In the genomic region with DNA sequence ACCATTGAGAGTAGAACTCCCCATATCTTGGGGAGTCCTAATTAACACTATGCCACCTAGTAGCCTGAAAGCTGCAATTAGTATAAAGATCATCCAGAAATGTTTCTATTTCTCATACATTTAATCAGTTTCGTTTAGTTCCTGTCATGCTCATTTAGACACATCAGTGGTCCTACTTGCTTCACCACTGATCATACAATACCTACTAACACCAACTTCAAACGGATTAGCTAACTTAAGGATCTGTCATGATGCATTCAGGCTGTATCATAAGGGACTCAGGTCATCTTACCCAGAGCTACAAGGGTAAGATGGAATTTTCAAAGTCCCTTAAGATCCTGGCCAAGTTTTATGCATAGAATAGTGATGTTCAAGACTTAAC, we compare ENCODE assay signal across 3 cellular contexts.
A peak's percentile ranks its signal among the peaks of the same experiment; 100 is the strongest.
TF ChIP-seq lines count a peak whose summit lies in the region.

No MANE protein-coding gene starts in this region.

TF ChIP-seq in HepG2, 621 proteins besides CTCF, POLR2A, EP300 and RAD21 (continues in another document):
- TF ChIP-seq HOXA9 (CRISPR knock-in tag; IDR thresholded peaks at IDR 0.05; ENCODE audit: borderline replicate concordance): no peak
- 0 out of 2 replicates have a peak, but pooled peaks have one; percentile 31 for TF ChIP-seq POLR2AphosphoS2 (IDR thresholded peaks at IDR 0.05; ENCODE audit: low read depth, low read length)
- no peak for TF ChIP-seq TBL1XR1 (IDR thresholded peaks at IDR 0.05; ENCODE audit: borderline replicate concordance, low read length, partially characterized antibody)
- no peak for TF ChIP-seq FOXA1 (IDR thresholded peaks at IDR 0.05)
- no peak for TF ChIP-seq FOXA1 (CRISPR knock-in tag; IDR thresholded peaks at IDR 0.05)
- TF ChIP-seq, protein P1, sequence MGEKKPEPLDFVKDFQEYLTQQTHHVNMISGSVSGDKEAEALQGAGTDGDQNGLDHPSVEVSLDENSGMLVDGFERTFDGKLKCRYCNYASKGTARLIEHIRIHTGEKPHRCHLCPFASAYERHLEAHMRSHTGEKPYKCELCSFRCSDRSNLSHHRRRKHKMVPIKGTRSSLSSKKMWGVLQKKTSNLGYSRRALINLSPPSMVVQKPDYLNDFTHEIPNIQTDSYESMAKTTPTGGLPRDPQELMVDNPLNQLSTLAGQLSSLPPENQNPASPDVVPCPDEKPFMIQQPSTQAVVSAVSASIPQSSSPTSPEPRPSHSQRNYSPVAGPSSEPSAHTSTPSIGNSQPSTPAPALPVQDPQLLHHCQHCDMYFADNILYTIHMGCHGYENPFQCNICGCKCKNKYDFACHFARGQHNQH (CRISPR knock-in tag; IDR thresholded peaks at IDR 0.05): no peak
- TF ChIP-seq ZMYM3 (CRISPR knock-in tag; IDR thresholded peaks at IDR 0.05): no peak
- TF ChIP-seq ZNF691 (CRISPR knock-in tag; IDR thresholded peaks at IDR 0.05; ENCODE audit: borderline replicate concordance, low read depth): no peak
- TF ChIP-seq, protein P2, sequence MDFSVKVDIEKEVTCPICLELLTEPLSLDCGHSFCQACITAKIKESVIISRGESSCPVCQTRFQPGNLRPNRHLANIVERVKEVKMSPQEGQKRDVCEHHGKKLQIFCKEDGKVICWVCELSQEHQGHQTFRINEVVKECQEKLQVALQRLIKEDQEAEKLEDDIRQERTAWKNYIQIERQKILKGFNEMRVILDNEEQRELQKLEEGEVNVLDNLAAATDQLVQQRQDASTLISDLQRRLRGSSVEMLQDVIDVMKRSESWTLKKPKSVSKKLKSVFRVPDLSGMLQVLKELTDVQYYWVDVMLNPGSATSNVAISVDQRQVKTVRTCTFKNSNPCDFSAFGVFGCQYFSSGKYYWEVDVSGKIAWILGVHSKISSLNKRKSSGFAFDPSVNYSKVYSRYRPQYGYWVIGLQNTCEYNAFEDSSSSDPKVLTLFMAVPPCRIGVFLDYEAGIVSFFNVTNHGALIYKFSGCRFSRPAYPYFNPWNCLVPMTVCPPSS (IDR thresholded peaks at IDR 0.05): no peak
- no peak for TF ChIP-seq XRCC5 (optimal IDR thresholded peaks at IDR 0.05; ENCODE audit: low read length)
- TF ChIP-seq, protein P3, sequence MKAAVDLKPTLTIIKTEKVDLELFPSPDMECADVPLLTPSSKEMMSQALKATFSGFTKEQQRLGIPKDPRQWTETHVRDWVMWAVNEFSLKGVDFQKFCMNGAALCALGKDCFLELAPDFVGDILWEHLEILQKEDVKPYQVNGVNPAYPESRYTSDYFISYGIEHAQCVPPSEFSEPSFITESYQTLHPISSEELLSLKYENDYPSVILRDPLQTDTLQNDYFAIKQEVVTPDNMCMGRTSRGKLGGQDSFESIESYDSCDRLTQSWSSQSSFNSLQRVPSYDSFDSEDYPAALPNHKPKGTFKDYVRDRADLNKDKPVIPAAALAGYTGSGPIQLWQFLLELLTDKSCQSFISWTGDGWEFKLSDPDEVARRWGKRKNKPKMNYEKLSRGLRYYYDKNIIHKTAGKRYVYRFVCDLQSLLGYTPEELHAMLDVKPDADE (CRISPR knock-in tag; IDR thresholded peaks at IDR 0.05): no peak
- TF ChIP-seq ZNF296 (CRISPR knock-in tag; conservative IDR thresholded peaks at IDR 0.05): no peak

TF ChIP-seq in SK-N-SH, 30 proteins besides CTCF, POLR2A, EP300 and RAD21:
- TF ChIP-seq NRF1 (IDR thresholded peaks at IDR 0.05; ENCODE audit: low read depth, low read length) (no peak), ZBTB33 (IDR thresholded peaks at IDR 0.05; ENCODE audit: borderline replicate concordance, low read depth) (no peak), ELF1 (IDR thresholded peaks at IDR 0.05) (no peak), FOXJ3 (CRISPR knock-in tag; IDR thresholded peaks at IDR 0.05) (no peak), IRF3 (IDR thresholded peaks at IDR 0.05; ENCODE audit: low read depth, low read length) (no peak)

TF ChIP-seq in H1, 55 proteins besides CTCF, POLR2A, EP300 and RAD21:
- peak; percentile 76; the same call in 1 of the 2 replicates for TF ChIP-seq POLR2AphosphoS5 (IDR thresholded peaks at IDR 0.05; ENCODE audit: low read depth, low read length)
- TF ChIP-seq NANOG (IDR thresholded peaks at IDR 0.05; ENCODE audit: insufficient read depth, low read depth, low read length, poor library complexity, severe bottlenecking): no peak
- TF ChIP-seq TAF7 (optimal IDR thresholded peaks at IDR 0.05; ENCODE audit: borderline replicate concordance, low read depth, low read length): no peak
- TF ChIP-seq BCL11A (IDR thresholded peaks at IDR 0.05; ENCODE audit: low read depth in 2 of 2, low read length in 2 of 2): no peak
